1 cellular context compared by ENCODE assay signal in genomic region chr16:75063549-75064082, GRCh38.
TF ChIP-seq lines count a peak whose summit lies in the region.

No MANE protein-coding gene starts in this region.

TF ChIP-seq in WTC11, 78 proteins besides CTCF, POLR2A, EP300 and RAD21 (continued from another document):
- TF ChIP-seq NR3C1 (CRISPR knock-in tag; conservative IDR thresholded peaks at IDR 0.05; ENCODE audit: low read depth) (no peak), ZNF232 (CRISPR knock-in tag; IDR thresholded peaks at IDR 0.05) (no peak), SMAD3 (CRISPR knock-in tag; IDR thresholded peaks at IDR 0.05; ENCODE audit: borderline replicate concordance) (no peak)
- TF ChIP-seq, protein P1, sequence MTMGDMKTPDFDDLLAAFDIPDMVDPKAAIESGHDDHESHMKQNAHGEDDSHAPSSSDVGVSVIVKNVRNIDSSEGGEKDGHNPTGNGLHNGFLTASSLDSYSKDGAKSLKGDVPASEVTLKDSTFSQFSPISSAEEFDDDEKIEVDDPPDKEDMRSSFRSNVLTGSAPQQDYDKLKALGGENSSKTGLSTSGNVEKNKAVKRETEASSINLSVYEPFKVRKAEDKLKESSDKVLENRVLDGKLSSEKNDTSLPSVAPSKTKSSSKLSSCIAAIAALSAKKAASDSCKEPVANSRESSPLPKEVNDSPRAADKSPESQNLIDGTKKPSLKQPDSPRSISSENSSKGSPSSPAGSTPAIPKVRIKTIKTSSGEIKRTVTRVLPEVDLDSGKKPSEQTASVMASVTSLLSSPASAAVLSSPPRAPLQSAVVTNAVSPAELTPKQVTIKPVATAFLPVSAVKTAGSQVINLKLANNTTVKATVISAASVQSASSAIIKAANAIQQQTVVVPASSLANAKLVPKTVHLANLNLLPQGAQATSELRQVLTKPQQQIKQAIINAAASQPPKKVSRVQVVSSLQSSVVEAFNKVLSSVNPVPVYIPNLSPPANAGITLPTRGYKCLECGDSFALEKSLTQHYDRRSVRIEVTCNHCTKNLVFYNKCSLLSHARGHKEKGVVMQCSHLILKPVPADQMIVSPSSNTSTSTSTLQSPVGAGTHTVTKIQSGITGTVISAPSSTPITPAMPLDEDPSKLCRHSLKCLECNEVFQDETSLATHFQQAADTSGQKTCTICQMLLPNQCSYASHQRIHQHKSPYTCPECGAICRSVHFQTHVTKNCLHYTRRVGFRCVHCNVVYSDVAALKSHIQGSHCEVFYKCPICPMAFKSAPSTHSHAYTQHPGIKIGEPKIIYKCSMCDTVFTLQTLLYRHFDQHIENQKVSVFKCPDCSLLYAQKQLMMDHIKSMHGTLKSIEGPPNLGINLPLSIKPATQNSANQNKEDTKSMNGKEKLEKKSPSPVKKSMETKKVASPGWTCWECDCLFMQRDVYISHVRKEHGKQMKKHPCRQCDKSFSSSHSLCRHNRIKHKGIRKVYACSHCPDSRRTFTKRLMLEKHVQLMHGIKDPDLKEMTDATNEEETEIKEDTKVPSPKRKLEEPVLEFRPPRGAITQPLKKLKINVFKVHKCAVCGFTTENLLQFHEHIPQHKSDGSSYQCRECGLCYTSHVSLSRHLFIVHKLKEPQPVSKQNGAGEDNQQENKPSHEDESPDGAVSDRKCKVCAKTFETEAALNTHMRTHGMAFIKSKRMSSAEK (CRISPR knock-in tag; IDR thresholded peaks at IDR 0.05; ENCODE audit: borderline replicate concordance) = no peak
